Comparison of ENCODE assay signal across 12 cellular contexts in the genomic region with DNA sequence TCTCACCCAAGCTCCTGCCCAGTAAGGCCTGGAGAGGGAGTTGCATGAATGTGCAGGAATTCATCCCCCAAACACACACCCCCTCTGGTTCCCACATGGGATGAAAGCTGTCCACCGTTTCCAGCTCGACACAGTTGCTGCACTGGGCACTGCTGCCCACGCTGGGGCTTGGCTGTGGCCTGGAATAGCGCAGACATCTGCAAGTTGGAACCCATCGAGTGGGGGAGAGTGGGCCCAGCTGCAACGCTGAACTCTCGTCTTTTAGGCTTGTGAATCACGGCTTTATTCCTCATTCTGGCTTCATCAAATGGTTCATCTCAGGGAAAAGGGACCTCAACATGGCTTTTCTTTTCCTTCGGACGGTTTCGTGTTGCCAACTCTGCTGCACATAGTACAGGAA.
"Had no signal": no experiment of that assay in that cellular context is flagged by ENCODE, and none has a peak within 500 bp of the region (broad histone marks: within the 10 kb centered on the region; RNA-seq: fewer than 3 reads in every experiment).

No MANE protein-coding gene starts in this region.

- DNase-seq: activated CD4-positive, alpha-beta T cell treated with anti-CD3 and anti-CD28 coated beads, Interleukin-2, amount 50 U/mL, for 4 hours; activated CD8-positive, alpha-beta memory T cell treated with anti-CD3 and anti-CD28 coated beads, Interleukin-2, amount 10 ng/mL, durations not matched to agents 7 days and 5 days; activated effector memory CD4-positive, alpha-beta T cell treated with Interleukin-2 at 50 U/mL for 16 hours; activated T-cell treated with anti-CD3 and anti-CD28 coated beads, Interleukin-2, amount 50 U/mL, for 24 hours; effector CD8-positive, alpha-beta T cell; left cardiac atrium; ovary had no signal

- H3K27ac ChIP-seq: cardiac muscle cell, coronary artery, gastroesophageal sphincter, ovary, suprapubic skin had no signal

- ATAC-seq: activated CD8-positive, alpha-beta memory T cell treated with anti-CD3 and anti-CD28 coated beads, Interleukin-2, amount 10 ng/mL, durations not matched to agents 7 days and 5 days; gastroesophageal sphincter; left cardiac atrium; stimulated activated memory B cell treated with anti-CD40 and anti-IgM and Interleukin-4, amounts not matched to agents 10 μg/mL and 1 μg/mL and 100 μg/mL, for 72 hours had no signal
